In the genomic region with DNA sequence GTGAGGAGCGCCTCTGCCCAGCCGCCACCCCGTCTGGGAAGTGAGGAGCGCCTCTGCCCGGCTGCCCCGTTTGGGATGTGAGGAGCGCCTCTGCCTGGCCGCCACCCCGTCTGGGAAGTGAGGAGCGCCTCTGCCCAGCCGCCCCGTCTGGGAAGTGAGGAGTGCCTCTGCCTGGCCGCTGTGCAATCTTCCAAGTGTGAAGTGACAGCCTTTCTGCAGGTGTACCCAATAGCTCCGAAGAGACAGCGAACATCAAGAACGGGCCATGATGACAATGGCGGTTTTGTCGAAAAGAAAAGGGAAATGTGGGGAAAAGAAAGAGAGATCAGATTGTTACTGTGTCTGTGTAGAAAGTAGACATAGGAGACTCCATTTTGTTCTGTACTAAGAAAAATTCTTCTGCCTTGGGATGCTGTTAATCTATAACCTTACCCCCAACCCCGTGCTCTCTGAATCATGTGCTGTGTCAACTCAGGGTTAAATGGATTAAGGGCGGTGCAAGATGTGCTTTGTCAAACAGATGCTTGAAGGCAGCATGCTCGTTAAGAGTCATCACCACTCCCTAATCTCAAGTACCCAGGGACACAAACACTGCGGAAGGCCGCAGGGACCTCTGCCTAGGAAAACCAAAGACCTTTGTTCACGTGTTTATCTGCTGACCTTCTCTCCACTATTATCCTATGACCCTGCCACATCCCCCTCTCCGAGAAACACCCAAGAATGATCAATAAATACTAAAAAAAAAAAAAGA, we compare ENCODE assay signal across 10 cellular contexts. TPM values are rescaled to one million over a fixed set of nuclear protein-coding genes. Genes with fewer than 3 reads are reported as not detected.
DNase-seq lines count a peak whose midpoint lies in the region; ATAC-seq, FAIRE-seq and TF ChIP-seq lines count a peak whose summit lies in the region.
"Not testable (repeated sequence)": the region's sequence is repeated elsewhere in the genome, so short reads cannot be mapped to it uniquely, and the experiment has no call there.
"Had no signal": no experiment of that assay in that cellular context is flagged by ENCODE, and none has a peak within 500 bp of the region (broad histone marks: within the 10 kb centered on the region; RNA-seq: fewer than 3 reads in every experiment).

No MANE protein-coding gene starts in this region.

- TF ChIP-seq CTCF in DND-41 (IDR thresholded peaks at IDR 0.05; ENCODE audit: borderline replicate concordance, extremely low read depth, low read length, poor library complexity, severe bottlenecking); HepG2 (CRISPR knock-in tag; IDR thresholded peaks at IDR 0.05): not testable (repeated sequence)

- H3K27me3 ChIP-seq in BLaER1; DND-41 (ENCODE audit: insufficient read depth, low read length, poor library complexity); HepG2 (ENCODE audit: control insufficient read depth in 1 of 2, insufficient read depth in 2 of 2, low read length in 2 of 2): not testable (repeated sequence)

- TF ChIP-seq RAD21 in HepG2 (CRISPR knock-in tag; IDR thresholded peaks at IDR 0.05), result 0 out of 2 replicates have a peak, but pooled peaks have one; percentile 23

- WGBS in HepG2 (ENCODE audit: low lambda C conversion rate), result 64% methylated on average over 25 of the region's 25 CpGs

- H3K4me1 Mint-ChIP-seq in activated T-cell treated with anti-CD3 and anti-CD28 coated beads, Interleukin-2, amount 50 U/mL, for 72 hours (ENCODE audit: low read depth), result peaks cover 38% of the 10 kb centered on the region

- intact Hi-C loops in HepG2 (cut with micrococcal nuclease; ENCODE audit: unreplicated experiment), result not testable (repeated sequence)

- CTCF ChIA-PET in HepG2 (lab: Yijun Ruan, JAX; ENCODE audit: low intra/inter-chr PET ratio, low total read pairs), result not testable (repeated sequence)

- not testable (repeated sequence) for H2AFZ ChIP-seq in DND-41 (ENCODE audit: low read depth, low read length); HepG2 (ENCODE audit: low read length)

- peak overlapping the region; percentile 38 for H3K27ac Mint-ChIP-seq in activated T-cell treated with anti-CD3 and anti-CD28 coated beads, Interleukin-2, amount 50 U/mL, for 72 hours

- H3K4me1 ChIP-seq in BLaER1; DND-41 (ENCODE audit: insufficient read depth, low read length): not testable (repeated sequence)
- H3K4me1 ChIP-seq in HepG2 (ENCODE audit: insufficient read depth, low read length), result peaks cover 55% of the 10 kb centered on the region

- not testable (repeated sequence) for FAIRE-seq in HepG2 (lab: Jason Lieb, UNC)

- H3K36me3 ChIP-seq in BLaER1, result peaks cover 76% of the 10 kb centered on the region
- peaks cover 29% of the 10 kb centered on the region for H3K36me3 ChIP-seq in DND-41 (ENCODE audit: insufficient read depth, low read length)
- peaks cover 7 to 15% of the 10 kb centered on the region in 2 experiments for H3K36me3 ChIP-seq in HepG2 (replicated peaks in 1 of 2; ENCODE audit: control insufficient read depth in 1 of 2, insufficient read depth in 2 of 2, low read length in 2 of 2)

- H3K4me3 Mint-ChIP-seq in activated T-cell treated with anti-CD3 and anti-CD28 coated beads, Interleukin-2, amount 50 U/mL, for 72 hours, result not testable (repeated sequence)

- H3K27ac ChIP-seq in BLaER1; DND-41 (ENCODE audit: low read length): not testable (repeated sequence)
- H3K27ac ChIP-seq in epithelial cell of prostate (peak overlapping the region; percentile 55), HepG2 (ENCODE audit: extremely low read length, insufficient read depth, low read length) (peak overlapping the region; percentile 26)

- not testable (repeated sequence) for BruUV-seq in HepG2 (replicated peaks; lab: Mats Ljungman, UMichigan)

- H3K4me3 ChIP-seq in BLaER1, result 0 out of 2 replicates have a peak overlapping the region, but pooled peaks have one; percentile 28
- not testable (repeated sequence) for H3K4me3 ChIP-seq in DND-41 (ENCODE audit: low read depth in 1 of 2, low read length in 2 of 2); HepG2 (replicated peaks in 1 of 3; ENCODE audit: insufficient read depth in 1 of 3, low read depth in 2 of 3, low read length in 3 of 3)

- POLR2A ChIA-PET in HepG2 (lab: Yijun Ruan, JAX), result not testable (repeated sequence)

- peaks cover 22% of the 10 kb centered on the region for H4K20me1 ChIP-seq in BLaER1
- H4K20me1 ChIP-seq in DND-41 (ENCODE audit: insufficient read depth, low read length); HepG2 (ENCODE audit: insufficient read depth, low read length): not testable (repeated sequence)

- H3K36me3 Mint-ChIP-seq in activated T-cell treated with anti-CD3 and anti-CD28 coated beads, Interleukin-2, amount 50 U/mL, for 72 hours (ENCODE audit: insufficient read depth in 2 of 2), result peaks cover 15 to 35% of the 10 kb centered on the region in 2 donors

- H3K9ac ChIP-seq in BLaER1; DND-41 (ENCODE audit: low read depth, low read length); HepG2 (ENCODE audit: insufficient read depth, low read depth, low read length): not testable (repeated sequence)

- DNase-seq in DND-41, result peak; percentile 27
- not testable (repeated sequence) for DNase-seq in activated T-cell treated with anti-CD3 and anti-CD28 coated beads, Interleukin-2, amount 50 U/mL, for 72 hours; epithelial cell of prostate (ENCODE audit: low read depth, low spot score); HepG2 (ENCODE audit: low spot score)

- H3K9me3 ChIP-seq in BLaER1 (peaks cover 63% of the 10 kb centered on the region), DND-41 (ENCODE audit: insufficient read depth, low read length, severe bottlenecking) (peaks cover 21% of the 10 kb centered on the region)
- not testable (repeated sequence) for H3K9me3 ChIP-seq in HepG2 (ENCODE audit: low read length)

- not testable (repeated sequence) for H3K27me3 Mint-ChIP-seq in activated T-cell treated with anti-CD3 and anti-CD28 coated beads, Interleukin-2, amount 50 U/mL, for 72 hours (ENCODE audit: low read depth)

- TF ChIP-seq POLR2A in HepG2 (IDR thresholded peaks at IDR 0.05; ENCODE audit: insufficient read depth in 1 of 2, low read depth in 2 of 2, low read length in 2 of 2), result not testable (repeated sequence)

- in situ Hi-C loops in HepG2 (cut with HindIII; ENCODE audit: extremely low pct_ligation_motif_present, low pct_unique_long_range_greater_than_20kb), result not testable (repeated sequence)

- H3K79me2 ChIP-seq in DND-41 (ENCODE audit: insufficient read depth, low read length); HepG2 (ENCODE audit: insufficient read depth, low read length): not testable (repeated sequence)

- TF ChIP-seq EP300 in HepG2 (IDR thresholded peaks at IDR 0.05; ENCODE audit: low read depth in 2 of 2, low read length in 2 of 2), result 0 out of 4 replicates have a peak, but pooled peaks of 1 of the 2 experiments have one; percentile 6
- not testable (repeated sequence) for TF ChIP-seq EP300 in HepG2 (CRISPR knock-in tag; IDR thresholded peaks at IDR 0.05; ENCODE audit: borderline replicate concordance)

- not testable (repeated sequence) for ATAC-seq in DND-41 (ENCODE audit: insufficient read depth, low read depth); activated T-cell treated with anti-CD3 and anti-CD28 coated beads, Interleukin-2, amount 50 U/mL, for 72 hours (replicated peaks in 1 of 2); HepG2

- not testable (repeated sequence) for H3K4me2 ChIP-seq in BLaER1; DND-41 (ENCODE audit: insufficient read depth, low read length); HepG2 (ENCODE audit: low read depth, low read length)

- not testable (repeated sequence) for H3K9me3 Mint-ChIP-seq in activated T-cell treated with anti-CD3 and anti-CD28 coated beads, Interleukin-2, amount 50 U/mL, for 72 hours

RNA-seq across cellular contexts. Expression of gene FASTKD5, which starts 33.7 kb away (rescaled TPM):
- 10 to 100 TPM; 22.1 to 22.6 TPM for total RNA-seq in activated T-cell treated with anti-CD3 and anti-CD28 coated beads, Interleukin-2, amount 50 U/mL, for 72 hours
- total RNA-seq in HepG2 (2016; rRNA removed; fragmentation: Illumina TruSeq; extraction: Trizol), result 46.8 and 63.4 TPM in 2 replicates
- 4.3 and 4.6 TPM in 2 replicates for total RNA-seq in HepG2 (2016; cell fraction: cytosol; rRNA removed; fragmentation: Illumina TruSeq; extraction: Trizol; ENCODE audit: low read depth)
- 45.4 and 62.9 TPM in 2 replicates for total RNA-seq in HepG2 (2016; cell fraction: insoluble cytoplasmic fraction; rRNA removed; fragmentation: Illumina TruSeq; extraction: Trizol)
- total RNA-seq in HepG2 (2016; cell fraction: membrane; rRNA removed; fragmentation: Illumina TruSeq; extraction: Trizol), result 15.5 and 16.7 TPM in 2 replicates
- 27.9 and 28.4 TPM in 2 replicates for total RNA-seq in HepG2 (2016; cell fraction: nucleus; rRNA removed; fragmentation: Illumina TruSeq; extraction: Trizol)
- polyA plus RNA-seq in HepG2 (2011; rRNA removed), result 34.4 and 36.6 TPM in 2 replicates
- 23.0 and 32.0 TPM in 2 replicates for polyA plus RNA-seq in HepG2 (2011; cell fraction: cytosol; rRNA removed)
- 12.1 and 17.5 TPM in 2 replicates for polyA plus RNA-seq in HepG2 (2011; cell fraction: nucleus; rRNA removed)
- 23.7 and 26.2 TPM in 2 replicates for polyA plus RNA-seq in HepG2 (2012)
- polyA plus RNA-seq in HepG2 (2016; cell fraction: cytosol; fragmentation: Illumina TruSeq; extraction: Trizol; ENCODE audit: low read depth), result 2.5 TPM in 2 replicates
- 55.4 and 56.5 TPM in 2 replicates for polyA plus RNA-seq in HepG2 (2016; cell fraction: insoluble cytoplasmic fraction; fragmentation: Illumina TruSeq; extraction: Trizol; ENCODE audit: low read depth)
- 6.5 and 7.2 TPM in 2 replicates for polyA plus RNA-seq in HepG2 (2016; cell fraction: membrane; fragmentation: Illumina TruSeq; extraction: Trizol; ENCODE audit: low read depth)
- 33.3 and 36.2 TPM in 2 replicates for polyA plus RNA-seq in HepG2 (2016; cell fraction: nucleus; fragmentation: Illumina TruSeq; extraction: Trizol; ENCODE audit: insufficient read depth, low read depth)
- 24.9 and 38.7 TPM in 2 replicates for polyA minus RNA-seq in HepG2 (2011; rRNA and poly(A)+ RNA removed; ENCODE audit: low replicate concordance)
- 27.8 and 30.8 TPM in 2 replicates for polyA minus RNA-seq in HepG2 (2011; cell fraction: cytosol; rRNA and poly(A)+ RNA removed)
- polyA minus RNA-seq in HepG2 (2011; cell fraction: nucleus; rRNA and poly(A)+ RNA removed), result 26.4 and 34.6 TPM in 2 replicates

RNA-seq across cellular contexts. Expression of gene UBOX5, which starts 33.7 kb away (rescaled TPM):
- 1 to 10 TPM; 7.8 to 9.6 TPM for total RNA-seq in activated T-cell treated with anti-CD3 and anti-CD28 coated beads, Interleukin-2, amount 50 U/mL, for 72 hours
- 5.4 and 5.6 TPM in 2 replicates for total RNA-seq in HepG2 (2016; rRNA removed; fragmentation: Illumina TruSeq; extraction: Trizol)
- 1.1 and 1.2 TPM in 2 replicates for total RNA-seq in HepG2 (2016; cell fraction: cytosol; rRNA removed; fragmentation: Illumina TruSeq; extraction: Trizol; ENCODE audit: low read depth)
- total RNA-seq in HepG2 (2016; cell fraction: insoluble cytoplasmic fraction; rRNA removed; fragmentation: Illumina TruSeq; extraction: Trizol), result 4.7 and 5.2 TPM in 2 replicates
- 3.0 TPM in 2 replicates for total RNA-seq in HepG2 (2016; cell fraction: membrane; rRNA removed; fragmentation: Illumina TruSeq; extraction: Trizol)
- total RNA-seq in HepG2 (2016; cell fraction: nucleus; rRNA removed; fragmentation: Illumina TruSeq; extraction: Trizol), result 3.8 and 4.4 TPM in 2 replicates
- 4.6 and 5.3 TPM in 2 replicates for polyA plus RNA-seq in HepG2 (2011; rRNA removed)
- polyA plus RNA-seq in HepG2 (2011; cell fraction: cytosol; rRNA removed), result 4.0 and 4.4 TPM in 2 replicates
- polyA plus RNA-seq in HepG2 (2011; cell fraction: nucleus; rRNA removed), result 6.4 and 7.0 TPM in 2 replicates
- 3.5 and 3.7 TPM in 2 replicates for polyA plus RNA-seq in HepG2 (2012)
- polyA plus RNA-seq in HepG2 (2016; cell fraction: cytosol; fragmentation: Illumina TruSeq; extraction: Trizol; ENCODE audit: low read depth), result 0.60 and 0.69 TPM in 2 replicates
- 5.0 and 5.2 TPM in 2 replicates for polyA plus RNA-seq in HepG2 (2016; cell fraction: insoluble cytoplasmic fraction; fragmentation: Illumina TruSeq; extraction: Trizol; ENCODE audit: low read depth)
- polyA plus RNA-seq in HepG2 (2016; cell fraction: membrane; fragmentation: Illumina TruSeq; extraction: Trizol; ENCODE audit: low read depth), result 1.2 and 1.6 TPM in 2 replicates
- polyA plus RNA-seq in HepG2 (2016; cell fraction: nucleus; fragmentation: Illumina TruSeq; extraction: Trizol; ENCODE audit: insufficient read depth, low read depth), result 5.2 and 5.3 TPM in 2 replicates
- 2.1 and 16.1 TPM in 2 replicates for polyA minus RNA-seq in HepG2 (2011; rRNA and poly(A)+ RNA removed; ENCODE audit: low replicate concordance)
- polyA minus RNA-seq in HepG2 (2011; cell fraction: cytosol; rRNA and poly(A)+ RNA removed), result 4.9 and 5.5 TPM in 2 replicates
- polyA minus RNA-seq in HepG2 (2011; cell fraction: nucleus; rRNA and poly(A)+ RNA removed), result 5.0 and 6.8 TPM in 2 replicates

RNA-seq across cellular contexts. Expression of gene AVP, which starts 41.4 kb away (rescaled TPM):
- total RNA-seq in activated T-cell treated with anti-CD3 and anti-CD28 coated beads, Interleukin-2, amount 50 U/mL, for 72 hours, result not detected
- total RNA-seq in HepG2 (2016; rRNA removed; fragmentation: Illumina TruSeq; extraction: Trizol), result not detected in 2 replicates
- not detected in 2 replicates for total RNA-seq in HepG2 (2016; cell fraction: cytosol; rRNA removed; fragmentation: Illumina TruSeq; extraction: Trizol; ENCODE audit: low read depth)
- total RNA-seq in HepG2 (2016; cell fraction: insoluble cytoplasmic fraction; rRNA removed; fragmentation: Illumina TruSeq; extraction: Trizol), result not detected in 2 replicates
- total RNA-seq in HepG2 (2016; cell fraction: membrane; rRNA removed; fragmentation: Illumina TruSeq; extraction: Trizol), result not detected in 2 replicates
- not detected in 2 replicates for total RNA-seq in HepG2 (2016; cell fraction: nucleus; rRNA removed; fragmentation: Illumina TruSeq; extraction: Trizol)
- 0.12 and 0.21 TPM in 2 replicates for polyA plus RNA-seq in HepG2 (2011; rRNA removed)
- polyA plus RNA-seq in HepG2 (2011; cell fraction: cytosol; rRNA removed), result 0.22 and 0.74 TPM in 2 replicates
- polyA plus RNA-seq in HepG2 (2011; cell fraction: nucleus; rRNA removed), result 0.37 and 0.38 TPM in 2 replicates
- not detected in 2 replicates for polyA plus RNA-seq in HepG2 (2012)
- polyA plus RNA-seq in HepG2 (2016; cell fraction: cytosol; fragmentation: Illumina TruSeq; extraction: Trizol; ENCODE audit: low read depth), result not detected in 2 replicates
- polyA plus RNA-seq in HepG2 (2016; cell fraction: insoluble cytoplasmic fraction; fragmentation: Illumina TruSeq; extraction: Trizol; ENCODE audit: low read depth), result not detected in 2 replicates
- polyA plus RNA-seq in HepG2 (2016; cell fraction: membrane; fragmentation: Illumina TruSeq; extraction: Trizol; ENCODE audit: low read depth), result not detected in 2 replicates
- polyA plus RNA-seq in HepG2 (2016; cell fraction: nucleus; fragmentation: Illumina TruSeq; extraction: Trizol; ENCODE audit: insufficient read depth, low read depth), result not detected in 2 replicates
- not detected in 2 replicates for polyA minus RNA-seq in HepG2 (2011; rRNA and poly(A)+ RNA removed; ENCODE audit: low replicate concordance)
- not detected in 2 replicates for polyA minus RNA-seq in HepG2 (2011; cell fraction: cytosol; rRNA and poly(A)+ RNA removed)
- not detected in 2 replicates for polyA minus RNA-seq in HepG2 (2011; cell fraction: nucleus; rRNA and poly(A)+ RNA removed)
- total RNA-seq: A673; Calu3; CD8-positive, alpha-beta memory T cell had no signal
- polyA plus RNA-seq: BJ; CD14-positive monocyte; CD8-positive, alpha-beta memory T cell had no signal

RNA-seq across cellular contexts. Expression of gene LZTS3, which starts 47.4 kb away (rescaled TPM):
- total RNA-seq in activated T-cell treated with anti-CD3 and anti-CD28 coated beads, Interleukin-2, amount 50 U/mL, for 72 hours, result 1 to 10 TPM; 3.1 to 3.5 TPM
- 7.4 and 10.1 TPM in 2 replicates for total RNA-seq in HepG2 (2016; rRNA removed; fragmentation: Illumina TruSeq; extraction: Trizol)
- 1.6 and 1.9 TPM in 2 replicates for total RNA-seq in HepG2 (2016; cell fraction: cytosol; rRNA removed; fragmentation: Illumina TruSeq; extraction: Trizol; ENCODE audit: low read depth)
- total RNA-seq in HepG2 (2016; cell fraction: insoluble cytoplasmic fraction; rRNA removed; fragmentation: Illumina TruSeq; extraction: Trizol), result 7.6 and 10.2 TPM in 2 replicates
- 5.4 and 6.1 TPM in 2 replicates for total RNA-seq in HepG2 (2016; cell fraction: membrane; rRNA removed; fragmentation: Illumina TruSeq; extraction: Trizol)
- 7.0 and 8.3 TPM in 2 replicates for total RNA-seq in HepG2 (2016; cell fraction: nucleus; rRNA removed; fragmentation: Illumina TruSeq; extraction: Trizol)
- polyA plus RNA-seq in HepG2 (2011; rRNA removed), result 31.3 and 49.2 TPM in 2 replicates
- polyA plus RNA-seq in HepG2 (2011; cell fraction: cytosol; rRNA removed), result 33.5 and 37.7 TPM in 2 replicates
- 96.7 and 99.2 TPM in 2 replicates for polyA plus RNA-seq in HepG2 (2011; cell fraction: nucleus; rRNA removed)
- 15.6 and 27.0 TPM in 2 replicates for polyA plus RNA-seq in HepG2 (2012)
- polyA plus RNA-seq in HepG2 (2016; cell fraction: cytosol; fragmentation: Illumina TruSeq; extraction: Trizol; ENCODE audit: low read depth), result 1.5 TPM in 2 replicates
- polyA plus RNA-seq in HepG2 (2016; cell fraction: insoluble cytoplasmic fraction; fragmentation: Illumina TruSeq; extraction: Trizol; ENCODE audit: low read depth), result 10.0 and 11.9 TPM in 2 replicates
- 5.0 and 5.4 TPM in 2 replicates for polyA plus RNA-seq in HepG2 (2016; cell fraction: membrane; fragmentation: Illumina TruSeq; extraction: Trizol; ENCODE audit: low read depth)
- 19.6 and 21.4 TPM in 2 replicates for polyA plus RNA-seq in HepG2 (2016; cell fraction: nucleus; fragmentation: Illumina TruSeq; extraction: Trizol; ENCODE audit: insufficient read depth, low read depth)
- polyA minus RNA-seq in HepG2 (2011; rRNA and poly(A)+ RNA removed; ENCODE audit: low replicate concordance), result 1.3 and 64.0 TPM in 2 replicates
- polyA minus RNA-seq in HepG2 (2011; cell fraction: cytosol; rRNA and poly(A)+ RNA removed), result 19.8 and 26.7 TPM in 2 replicates
- 14.9 and 19.3 TPM in 2 replicates for polyA minus RNA-seq in HepG2 (2011; cell fraction: nucleus; rRNA and poly(A)+ RNA removed)

RNA-seq across cellular contexts. Expression of gene OXT, which starts 54.5 kb away (rescaled TPM):
- total RNA-seq in activated T-cell treated with anti-CD3 and anti-CD28 coated beads, Interleukin-2, amount 50 U/mL, for 72 hours, result 1 to 10 TPM; 1.2 to 1.8 TPM
- not detected in 2 replicates for total RNA-seq in HepG2 (2016; rRNA removed; fragmentation: Illumina TruSeq; extraction: Trizol)
- total RNA-seq in HepG2 (2016; cell fraction: cytosol; rRNA removed; fragmentation: Illumina TruSeq; extraction: Trizol; ENCODE audit: low read depth), result not detected in 2 replicates
- total RNA-seq in HepG2 (2016; cell fraction: insoluble cytoplasmic fraction; rRNA removed; fragmentation: Illumina TruSeq; extraction: Trizol), result not detected in 2 replicates
- not detected in 2 replicates for total RNA-seq in HepG2 (2016; cell fraction: membrane; rRNA removed; fragmentation: Illumina TruSeq; extraction: Trizol)
- not detected in 2 replicates for total RNA-seq in HepG2 (2016; cell fraction: nucleus; rRNA removed; fragmentation: Illumina TruSeq; extraction: Trizol)
- polyA plus RNA-seq in HepG2 (2011; rRNA removed), result not detected in 2 replicates
- not detected in 2 replicates for polyA plus RNA-seq in HepG2 (2011; cell fraction: cytosol; rRNA removed)
- polyA plus RNA-seq in HepG2 (2011; cell fraction: nucleus; rRNA removed), result not detected in 2 replicates
- polyA plus RNA-seq in HepG2 (2012), result not detected in 2 replicates
- polyA plus RNA-seq in HepG2 (2016; cell fraction: cytosol; fragmentation: Illumina TruSeq; extraction: Trizol; ENCODE audit: low read depth), result not detected in 2 replicates
- polyA plus RNA-seq in HepG2 (2016; cell fraction: insoluble cytoplasmic fraction; fragmentation: Illumina TruSeq; extraction: Trizol; ENCODE audit: low read depth), result not detected in 2 replicates
- not detected in 2 replicates for polyA plus RNA-seq in HepG2 (2016; cell fraction: membrane; fragmentation: Illumina TruSeq; extraction: Trizol; ENCODE audit: low read depth)
- not detected in 2 replicates for polyA plus RNA-seq in HepG2 (2016; cell fraction: nucleus; fragmentation: Illumina TruSeq; extraction: Trizol; ENCODE audit: insufficient read depth, low read depth)
- not detected in 2 replicates for polyA minus RNA-seq in HepG2 (2011; rRNA and poly(A)+ RNA removed; ENCODE audit: low replicate concordance)
- not detected in 2 replicates for polyA minus RNA-seq in HepG2 (2011; cell fraction: cytosol; rRNA and poly(A)+ RNA removed)
- polyA minus RNA-seq in HepG2 (2011; cell fraction: nucleus; rRNA and poly(A)+ RNA removed), result not detected in 2 replicates
- total RNA-seq: A673, Calu3 had no signal
- polyA plus RNA-seq: BJ, CD14-positive monocyte had no signal
